In genomic region chr1:218676991-218677390, GRCh38 we compare ENCODE assay signal across 18 cellular contexts.
"Had no signal": no experiment of that assay in that cellular context is flagged by ENCODE, and none has a peak within 500 bp of the region (broad histone marks: within the 10 kb centered on the region; RNA-seq: fewer than 3 reads in every experiment).

No MANE protein-coding gene starts in this region.

- H3K9me3 ChIP-seq: neutrophil, right lobe of liver had no signal

- DNase-seq: activated B cell treated with CpG ODN at 0.5 μM for 24 hours; activated CD4-positive, alpha-beta memory T cell treated with anti-CD3 and anti-CD28 coated beads for 36 hours; activated CD4-positive, alpha-beta T cell treated with anti-CD3 and anti-CD28 coated beads for 4 hours; activated gamma-delta T cell treated with Interleukin-2 at 50 U/mL for 16 hours; activated T-cell treated with anti-CD3 and anti-CD28 coated beads for 4 hours; amniotic stem cell; central memory CD4-positive, alpha-beta T cell; dorsolateral prefrontal cortex; foreskin keratinocyte; glutamatergic neuron; kidney; left lung; naive thymus-derived CD4-positive, alpha-beta T cell; right lobe of liver; stimulated activated naive B cell treated with anti-CD40 and anti-IgM and Interleukin-4, amounts not matched to agents 10 μg/mL and 1 μg/mL and 100 μg/mL, for 72 hours had no signal

- H3K27ac ChIP-seq: dorsolateral prefrontal cortex, foreskin keratinocyte, left lung, neutrophil, parathyroid adenoma, right lobe of liver had no signal

- H3K9ac ChIP-seq: parathyroid adenoma had no signal

- H2AFZ ChIP-seq: parathyroid adenoma had no signal

- H3K27me3 ChIP-seq: foreskin keratinocyte, left lung, neutrophil, right lobe of liver had no signal

- H3K4me1 ChIP-seq: left lung, parathyroid adenoma, right lobe of liver had no signal

- H3K36me3 ChIP-seq: left lung, neutrophil, right lobe of liver had no signal

- H3K4me3 ChIP-seq: dorsolateral prefrontal cortex, left lung, right lobe of liver had no signal

- ATAC-seq: activated naive CD4-positive, alpha-beta T cell treated with anti-CD3 and anti-CD28 coated beads, Interleukin-2, amount 50 U/mL, for 72 hours; foreskin keratinocyte; left lung; naive thymus-derived CD4-positive, alpha-beta T cell; right lobe of liver; stimulated activated naive B cell treated with anti-CD40 and anti-IgM and Interleukin-4, amounts not matched to agents 10 μg/mL and 1 μg/mL and 100 μg/mL, for 72 hours had no signal

- H3K79me2 ChIP-seq: parathyroid adenoma had no signal
